20 cellular contexts compared by ENCODE assay signal in genomic region chr4:84678976-84679744, GRCh38.
DNase-seq lines count a peak whose midpoint lies in the region; ATAC-seq and TF ChIP-seq lines count a peak whose summit lies in the region.
"Had no signal": no experiment of that assay in that cellular context is flagged by ENCODE, and none has a peak within 500 bp of the region (broad histone marks: within the 10 kb centered on the region; RNA-seq: fewer than 3 reads in every experiment).

No MANE protein-coding gene starts in this region.

- peaks cover 29 to 80% (median 71%) of the 10 kb centered on the region in 5 donors for H3K36me3 ChIP-seq in subcutaneous abdominal adipose tissue (ENCODE audit: control insufficient read depth in 5 of 5, insufficient read depth in 5 of 5, low read length in 5 of 5)

- no peak overlapping the region for H3K9ac ChIP-seq in subcutaneous abdominal adipose tissue (ENCODE audit: low read length in 5 of 5)

- peaks cover 6 to 27% (median 20%) of the 10 kb centered on the region in 5 donors for H3K4me1 ChIP-seq in subcutaneous abdominal adipose tissue (ENCODE audit: control insufficient read depth in 5 of 5, insufficient read depth in 5 of 5, low read length in 5 of 5)

- peak overlapping the region in 46 of 59 donors; percentile 0 to 81 (median 42) for H3K27ac ChIP-seq in dorsolateral prefrontal cortex
- H3K27ac ChIP-seq in layer of hippocampus (ENCODE audit: low read depth, low read length): peak overlapping the region; percentile 21
- peak overlapping the region; percentile 1 for H3K27ac ChIP-seq in subcutaneous abdominal adipose tissue (ENCODE audit: low read depth, low read length)
- H3K27ac ChIP-seq: RWPE1 had no signal

- ATAC-seq in HG03280 (IDR thresholded peaks at IDR 0.05; ENCODE audit: unreplicated experiment): no peak
- ATAC-seq: HepG2, PC-3 had no signal

- intact Hi-C loops in dorsolateral prefrontal cortex (cut with DNase I): no loop called here

- no peaks in the 10 kb centered on the region for H3K9me3 ChIP-seq in subcutaneous abdominal adipose tissue (ENCODE audit: control insufficient read depth in 5 of 5, low read length in 5 of 5)

- TF ChIP-seq CTCF in dorsolateral prefrontal cortex (IDR thresholded peaks at IDR 0.05 in 54 of 56, conservative IDR thresholded peaks at IDR 0.05 in 2 of 56; ENCODE audit: low read depth in 1 of 56, partially characterized antibody in 56 of 56): peak in 2 of 56 donors; percentile 8 to 10

- DNase-seq in AG20443 (ENCODE audit: low spot score): peak; percentile 18
- peak in 4 of 10 donors; percentile 32 to 52 (median 40) for DNase-seq in dorsolateral prefrontal cortex
- DNase-seq in NCI-H1092 (lab: John Stamatoyannopoulos, UW): no peak
- DNase-seq in activated CD8-positive, alpha-beta memory T cell treated with anti-CD3 and anti-CD28 coated beads for 24 hours: no peak
- no peak for DNase-seq in SHP77 treated with DMSO at 0.1 percent for 48 hours (lab: John Stamatoyannopoulos, UW)
- DNase-seq: 8988T, DMS79 treated with DMSO at 0.1 percent for 48 hours, GOT3, KBM-7, NCI-H1417, NCI-H187 treated with DMSO at 0.1 percent for 48 hours, NCI-H226, NCI-H524, NCI-H82, PC-3 had no signal

- H3K27me3 ChIP-seq in dorsolateral prefrontal cortex (no peaks in the 10 kb centered on the region), layer of hippocampus (ENCODE audit: control insufficient read depth, insufficient read depth, low read length) (no peaks in the 10 kb centered on the region), subcutaneous abdominal adipose tissue (ENCODE audit: control insufficient read depth in 5 of 5, insufficient read depth in 4 of 5, low read length in 5 of 5) (no peaks in the 10 kb centered on the region)

- H3K4me3 ChIP-seq in dorsolateral prefrontal cortex (no peak overlapping the region), subcutaneous abdominal adipose tissue (ENCODE audit: low read depth in 1 of 5, low read length in 5 of 5) (no peak overlapping the region)
